Comparison of ENCODE assay signal across 13 cellular contexts in the genomic region with DNA sequence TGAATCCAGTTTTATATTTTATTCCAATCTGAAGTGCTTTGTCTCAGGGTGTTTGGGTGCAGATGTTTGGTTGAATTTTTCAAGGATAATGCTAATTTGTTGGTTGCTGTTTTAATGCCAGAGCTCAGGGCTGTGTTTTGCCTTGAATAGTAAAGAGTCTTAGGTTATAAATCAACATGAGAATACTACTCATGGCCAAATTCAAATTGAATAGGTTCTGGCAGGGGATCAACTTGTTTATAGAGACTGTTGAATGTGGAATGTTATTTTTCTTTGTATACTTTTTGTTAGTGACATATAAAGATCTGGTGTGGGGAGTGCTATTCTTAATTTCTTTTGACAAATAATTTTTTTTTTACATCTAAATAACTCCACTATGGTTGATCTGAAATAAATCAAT. TPM values are rescaled to one million over a fixed set of nuclear protein-coding genes. Genes with fewer than 3 reads are reported as not detected.
DNase-seq lines count a peak whose midpoint lies in the region; ATAC-seq, FAIRE-seq and TF ChIP-seq lines count a peak whose summit lies in the region.
"Had no signal": no experiment of that assay in that cellular context is flagged by ENCODE, and none has a peak within 500 bp of the region (broad histone marks: within the 10 kb centered on the region; RNA-seq: fewer than 3 reads in every experiment).

No MANE protein-coding gene starts in this region.

- H2BK20ac ChIP-seq in H1 (ENCODE audit: low read length) = no peak overlapping the region

- H2BK5ac ChIP-seq in H1 (ENCODE audit: low read depth, low read length) = no peak overlapping the region

- no peak overlapping the region for H3K18ac ChIP-seq in H1 (ENCODE audit: extremely low read depth, low read length)

- no peaks in the 10 kb centered on the region; the same call in 1 of the 2 replicates for H3K79me2 ChIP-seq in GM23338 (replicated peaks; ENCODE audit: insufficient read depth)
- H3K79me2 ChIP-seq in H1 (ENCODE audit: control insufficient read depth in 1 of 2, insufficient read depth in 2 of 2, low read length in 2 of 2) = peaks cover 0 to 11% of the 10 kb centered on the region in 2 experiments; a peak in 2 of 4 replicates

- H3K9me2 ChIP-seq in GM23338 (ENCODE audit: insufficient read depth) = no peaks in the 10 kb centered on the region

- TF ChIP-seq RAD21 in H1 (IDR thresholded peaks at IDR 0.05 in 1 of 2, conservative IDR thresholded peaks at IDR 0.05 in 1 of 2; ENCODE audit: low read depth in 2 of 2, low read length in 2 of 2) = no peak

- no peak overlapping the region for H3K56ac ChIP-seq in H1 (replicated peaks; ENCODE audit: insufficient read length, low read depth, low read length)

- no peak for TF ChIP-seq POLR2A in H1 (IDR thresholded peaks at IDR 0.05; ENCODE audit: control extremely low read depth in 1 of 2, low read depth in 2 of 2, low read length in 2 of 2)

- H3K27ac ChIP-seq in GM23338 (ENCODE audit: low read depth) (no peak overlapping the region), HUES48 (ENCODE audit: low read depth, low read length) (peak overlapping the region; percentile 68), H1 (ENCODE audit: low read depth, low read length) (no peak overlapping the region)
- H3K27ac ChIP-seq: A549, C4-2B had no signal

- FAIRE-seq in H1 (lab: Jason Lieb, UNC) = no peak
- FAIRE-seq: H54 had no signal

- no peak overlapping the region for H3K9ac ChIP-seq in HUES48 (ENCODE audit: low read depth, low read length)
- no peak overlapping the region for H3K9ac ChIP-seq in H1 (replicated peaks in 1 of 4; ENCODE audit: extremely low read depth in 1 of 4, low read depth in 3 of 4, low read length in 3 of 4)

- H2AK5ac ChIP-seq in H1 (ENCODE audit: low read depth, low read length) = no peak overlapping the region

- no peak overlapping the region for H4K91ac ChIP-seq in H1 (replicated peaks; ENCODE audit: insufficient read length, low read length)

- CTCF ChIA-PET in H1 (lab: Charles Lee; ENCODE audit: partially characterized antibody) = no interaction called here
- CTCF ChIA-PET in activated CD4-positive, alpha-beta memory T cell treated with anti-CD3 and anti-CD28 coated beads for 36 hours (lab: Charles Lee) = no interaction called here

- no peak overlapping the region for H3K14ac ChIP-seq in H1 (ENCODE audit: insufficient read length)

- no peaks in the 10 kb centered on the region for H3F3A ChIP-seq in GM23338 (replicated peaks; ENCODE audit: low read depth)

- H4K5ac ChIP-seq in H1 (ENCODE audit: insufficient read length, low read depth, low read length) = peak overlapping the region; percentile 1

- peaks cover 23% of the 10 kb centered on the region for H3K4me1 Mint-ChIP-seq in GM23338
- H3K4me1 Mint-ChIP-seq in activated T-helper 2 cell treated with anti-CD3 and anti-CD28 coated beads, Interferon-gamma antibody, Interleukin-2, Interleukin-4, amounts not matched to agents 10 μg/mL and 5 μg/mL and 100 μg/mL, durations not matched to agents 14 hours and 24 hours and 36 hours (ENCODE audit: low read depth) = no peaks in the 10 kb centered on the region
- no peaks in the 10 kb centered on the region for H3K4me1 Mint-ChIP-seq in activated CD4-positive, alpha-beta memory T cell treated with anti-CD3 and anti-CD28 coated beads for 36 hours (ENCODE audit: low read depth)
- H3K4me1 Mint-ChIP-seq: CD4-positive, alpha-beta memory T cell had no signal

- H3K4me2 ChIP-seq in GM23338 (peak overlapping the region; percentile 52), H1 (ENCODE audit: insufficient read depth in 1 of 2, low read depth in 2 of 2, low read length in 2 of 2) (no peak overlapping the region)
- H3K4me2 ChIP-seq: A549 had no signal

- POLR2A ChIA-PET in H1 (lab: Charles Lee; ENCODE audit: partially characterized antibody) = interaction anchor here (1.4 to 1.5 kb wide), 2 partner anchors 10 to 13 kb away, joined by 5 to 6 read pairs; no protein-coding TSS in a partner anchor
- POLR2A ChIA-PET in activated CD4-positive, alpha-beta memory T cell treated with anti-CD3 and anti-CD28 coated beads for 36 hours (lab: Charles Lee) = no interaction called here

- peak overlapping the region; percentile 87 for H3K27ac Mint-ChIP-seq in GM23338
- H3K27ac Mint-ChIP-seq in activated T-helper 2 cell treated with anti-CD3 and anti-CD28 coated beads, Interferon-gamma antibody, Interleukin-2, Interleukin-4, amounts not matched to agents 10 μg/mL and 5 μg/mL and 100 μg/mL, durations not matched to agents 14 hours and 24 hours and 36 hours = no peak overlapping the region
- no peak overlapping the region for H3K27ac Mint-ChIP-seq in activated CD4-positive, alpha-beta memory T cell treated with anti-CD3 and anti-CD28 coated beads for 36 hours
- H3K27ac Mint-ChIP-seq: CD4-positive, alpha-beta memory T cell had no signal

- H3K4me1 ChIP-seq in GM23338 (ENCODE audit: insufficient read depth) = peaks cover 16% of the 10 kb centered on the region
- H3K4me1 ChIP-seq in HUES48 (ENCODE audit: control insufficient read depth, insufficient read depth, low read length) = peaks cover 27% of the 10 kb centered on the region
- peaks cover 1 to 3% (median 2%) of the 10 kb centered on the region in 4 experiments; a peak in 3 of 7 replicates for H3K4me1 ChIP-seq in H1 (replicated peaks in 1 of 4; ENCODE audit: control insufficient read depth in 3 of 4, insufficient read depth in 4 of 4, low read length in 3 of 4)
- H3K4me1 ChIP-seq: A549, BE2C had no signal

- H3K4ac ChIP-seq in H1 (replicated peaks; ENCODE audit: insufficient read length, low read depth, low read length) = no peak overlapping the region

- H3K23me2 ChIP-seq in H1 (ENCODE audit: low read depth, low read length) = no peaks in the 10 kb centered on the region

- ATAC-seq in GM23338 = peak; percentile 69
- ATAC-seq: A549 had no signal

- no peak overlapping the region for H2BK15ac ChIP-seq in H1 (ENCODE audit: low read length)

- peak overlapping the region; percentile 37; the same call in 2 of the 3 replicates for H3K4me3 Mint-ChIP-seq in GM23338
- no peak overlapping the region for H3K4me3 Mint-ChIP-seq in activated T-helper 2 cell treated with anti-CD3 and anti-CD28 coated beads, Interferon-gamma antibody, Interleukin-2, Interleukin-4, amounts not matched to agents 10 μg/mL and 5 μg/mL and 100 μg/mL, durations not matched to agents 14 hours and 24 hours and 36 hours (ENCODE audit: low read depth)
- H3K4me3 Mint-ChIP-seq in activated CD4-positive, alpha-beta memory T cell treated with anti-CD3 and anti-CD28 coated beads for 36 hours = no peak overlapping the region
- H3K4me3 Mint-ChIP-seq: CD4-positive, alpha-beta memory T cell had no signal

- H4K8ac ChIP-seq in H1 (ENCODE audit: extremely low read depth, insufficient read depth, low read length) = no peak overlapping the region

- H3K4me3 ChIP-seq in GM23338 = no peak overlapping the region
- 0 out of 2 replicates have a peak overlapping the region, but pooled peaks have one; percentile 9 for H3K4me3 ChIP-seq in HUES48 (ENCODE audit: low read depth, low read length)
- H3K4me3 ChIP-seq in H1 (ENCODE audit: extremely low read depth in 1 of 4, insufficient read depth in 2 of 4, low read depth in 3 of 4, low read length in 4 of 4) = peak overlapping the region in 1 of 4 experiments; percentile 8; a peak in 1 of 8 replicates
- H3K4me3 ChIP-seq: A549 had no signal

- no peak for TF ChIP-seq CTCF in GM23338 (conservative IDR thresholded peaks at IDR 0.05; ENCODE audit: low read depth in 2 of 2)
- no peak for TF ChIP-seq CTCF in H1 (IDR thresholded peaks at IDR 0.05; ENCODE audit: control extremely low read depth in 1 of 3, insufficient read depth in 1 of 3, low read depth in 1 of 3, low read length in 3 of 3)

- no peak for TF ChIP-seq EP300 in H1 (IDR thresholded peaks at IDR 0.05; ENCODE audit: borderline replicate concordance in 1 of 2, low read depth in 2 of 2, low read length in 2 of 2)

- H2BK12ac ChIP-seq in H1 (ENCODE audit: low read depth, low read length) = no peak overlapping the region

- no peaks in the 10 kb centered on the region for H3K79me1 ChIP-seq in H1 (ENCODE audit: low read depth, low read length)

- DNase-seq in GM23338 (ENCODE audit: low spot score) = peak; percentile 19
- no peak for DNase-seq in H1 (ENCODE audit: low read depth in 1 of 2, low spot score in 2 of 2)
- no peak for DNase-seq in NCI-H187 (lab: John Stamatoyannopoulos, UW)
- DNase-seq in activated T-helper 2 cell treated with anti-CD3 and anti-CD28 coated beads, Interferon-gamma antibody, Interleukin-2, Interleukin-4, amounts not matched to agents 10 μg/mL and 5 μg/mL and 100 μg/mL, durations not matched to agents 14 hours and 24 hours and 36 hours (ENCODE audit: low spot score) = no peak
- no peak for DNase-seq in activated CD4-positive, alpha-beta memory T cell treated with anti-CD3 and anti-CD28 coated beads for 36 hours
- DNase-seq: BE2C; CD4-positive, alpha-beta memory T cell; DND-41; GDM1 had no signal

- H3K9me3 Mint-ChIP-seq in GM23338 = peaks cover 7% of the 10 kb centered on the region; the same call in 2 of the 3 replicates
- peaks cover 11% of the 10 kb centered on the region for H3K9me3 Mint-ChIP-seq in activated T-helper 2 cell treated with anti-CD3 and anti-CD28 coated beads, Interferon-gamma antibody, Interleukin-2, Interleukin-4, amounts not matched to agents 10 μg/mL and 5 μg/mL and 100 μg/mL, durations not matched to agents 14 hours and 24 hours and 36 hours
- H3K9me3 Mint-ChIP-seq in activated CD4-positive, alpha-beta memory T cell treated with anti-CD3 and anti-CD28 coated beads for 36 hours = peaks cover 20% of the 10 kb centered on the region

- no peak overlapping the region for H2AFZ ChIP-seq in GM23338
- H2AFZ ChIP-seq in H1 (ENCODE audit: low read length) = no peak overlapping the region

- no peak overlapping the region for H2BK120ac ChIP-seq in H1 (replicated peaks; ENCODE audit: low read depth, low read length)

- peaks cover 29% of the 10 kb centered on the region for H3K36me3 ChIP-seq in GM23338 (ENCODE audit: insufficient read depth)
- peaks cover 76% of the 10 kb centered on the region for H3K36me3 ChIP-seq in HUES48 (ENCODE audit: control insufficient read depth, insufficient read depth, low read length)
- peaks cover 17 to 51% (median 33%) of the 10 kb centered on the region in 4 experiments for H3K36me3 ChIP-seq in H1 (ENCODE audit: control insufficient read depth in 2 of 4, insufficient read depth in 4 of 4, low read length in 3 of 4)
- H3K36me3 ChIP-seq: BE2C had no signal

- H3K36me3 Mint-ChIP-seq in GM23338 (ENCODE audit: low read depth) = peaks cover 78% of the 10 kb centered on the region
- H3K36me3 Mint-ChIP-seq in activated T-helper 2 cell treated with anti-CD3 and anti-CD28 coated beads, Interferon-gamma antibody, Interleukin-2, Interleukin-4, amounts not matched to agents 10 μg/mL and 5 μg/mL and 100 μg/mL, durations not matched to agents 14 hours and 24 hours and 36 hours (ENCODE audit: low read depth) = no peaks in the 10 kb centered on the region
- peaks cover 7% of the 10 kb centered on the region for H3K36me3 Mint-ChIP-seq in activated CD4-positive, alpha-beta memory T cell treated with anti-CD3 and anti-CD28 coated beads for 36 hours

- H3K23ac ChIP-seq in H1 (ENCODE audit: insufficient read length) = no peak overlapping the region

- peaks cover 9% of the 10 kb centered on the region for H3K9me3 ChIP-seq in HUES48 (ENCODE audit: control insufficient read depth, insufficient read depth, low read length)
- H3K9me3 ChIP-seq in H1 (ENCODE audit: insufficient read depth in 2 of 2, low read depth in 1 of 2, low read length in 1 of 2) = peaks cover 2 to 6% of the 10 kb centered on the region in 2 experiments; a peak in 3 of 4 replicates
- H3K9me3 ChIP-seq: BE2C had no signal

- intact Hi-C loops in activated T-helper 2 cell treated with anti-CD3 and anti-CD28 coated beads, Interferon-gamma antibody, Interleukin-2, Interleukin-4, amounts not matched to agents 10 μg/mL and 5 μg/mL and 100 μg/mL, durations not matched to agents 14 hours and 24 hours and 36 hours (cut with micrococcal nuclease) = no loop called here
- intact Hi-C loops in activated CD4-positive, alpha-beta memory T cell treated with anti-CD3 and anti-CD28 coated beads for 36 hours (cut with micrococcal nuclease) = no loop called here

- no peaks in the 10 kb centered on the region for H3K27me3 ChIP-seq in GM23338 (ENCODE audit: insufficient read depth)
- no peaks in the 10 kb centered on the region for H3K27me3 ChIP-seq in HUES48 (ENCODE audit: control insufficient read depth, insufficient read depth, low read length)
- no peaks in the 10 kb centered on the region for H3K27me3 ChIP-seq in H1 (replicated peaks in 1 of 4; ENCODE audit: control insufficient read depth in 3 of 4, extremely low read depth in 1 of 4, insufficient read depth in 3 of 4, low read length in 3 of 4)
- H3K27me3 ChIP-seq: BE2C had no signal

- H3K27me3 Mint-ChIP-seq in GM23338 (ENCODE audit: insufficient read depth, low read depth, poor library complexity) = peaks cover 2% of the 10 kb centered on the region
- no peaks in the 10 kb centered on the region for H3K27me3 Mint-ChIP-seq in activated T-helper 2 cell treated with anti-CD3 and anti-CD28 coated beads, Interferon-gamma antibody, Interleukin-2, Interleukin-4, amounts not matched to agents 10 μg/mL and 5 μg/mL and 100 μg/mL, durations not matched to agents 14 hours and 24 hours and 36 hours (ENCODE audit: low read depth)
- peaks cover 1% of the 10 kb centered on the region for H3K27me3 Mint-ChIP-seq in activated CD4-positive, alpha-beta memory T cell treated with anti-CD3 and anti-CD28 coated beads for 36 hours

- H4K20me1 ChIP-seq in GM23338 (replicated peaks; ENCODE audit: insufficient read depth) = peaks cover 3% of the 10 kb centered on the region; the same call in 1 of the 2 replicates
- no peaks in the 10 kb centered on the region for H4K20me1 ChIP-seq in H1 (replicated peaks in 1 of 2; ENCODE audit: control insufficient read depth in 1 of 2, insufficient read depth in 2 of 2, low read length in 2 of 2)

RNA-seq across cellular contexts. Expression of a gene that starts 18.8 kb away (rescaled TPM):
- total RNA-seq in GM23338 (2014; rRNA removed; shearing (Covaris generic)) = 58.0 and 68.0 TPM in 2 replicates
- polyA plus RNA-seq in GM23338 (2016; fragmentation: Nextera tagmentation; extraction: Ambion mirVana) (39.4 and 46.8 TPM in 2 replicates), H1 (2011; rRNA removed) (21.3 and 47.0 TPM in 2 replicates)
- total RNA-seq in H1 (2021; fragmentation: NEBNext Ultra II Directional; extraction: Animal tissue kit (Norgen Biotek cat#: 25700)) = 57.1 and 60.8 TPM in 2 replicates
- 50.1 TPM for polyA plus RNA-seq in H1 (2011; cell fraction: cytosol; rRNA removed)
- polyA plus RNA-seq in H1 (2011; cell fraction: nucleus; rRNA removed) = 37.8 TPM
- 53.3 to 79.2 TPM (median 64.4 TPM) in 4 replicates for polyA plus RNA-seq in H1 (2012, experiment 1 of 2)
- polyA plus RNA-seq in H1 (2012, experiment 2 of 2) = 12.0 TPM
- 42.1 TPM for polyA plus RNA-seq in H1 (2013, experiment 1 of 2)
- polyA plus RNA-seq in H1 (2013, experiment 2 of 2) = 37.6 TPM
- polyA minus RNA-seq in H1 (2011; rRNA and poly(A)+ RNA removed) = 59.8 and 114 TPM in 2 replicates
- 38.2 TPM for polyA minus RNA-seq in H1 (2011; cell fraction: cytosol; rRNA and poly(A)+ RNA removed)
- polyA minus RNA-seq in H1 (2011; cell fraction: nucleus; rRNA and poly(A)+ RNA removed) = 102 TPM
- total RNA-seq in activated T-helper 2 cell treated with anti-CD3 and anti-CD28 coated beads, Interferon-gamma antibody, Interleukin-2, Interleukin-4, amounts not matched to agents 10 μg/mL and 5 μg/mL and 100 μg/mL, durations not matched to agents 14 hours and 24 hours and 36 hours = 0.80 and 1.2 TPM in 2 replicates
- total RNA-seq in activated CD4-positive, alpha-beta memory T cell treated with anti-CD3 and anti-CD28 coated beads for 36 hours = 1 to 10 TPM; 2.0 to 2.6 TPM

RNA-seq across cellular contexts. Expression of a gene that starts 49.0 kb away (rescaled TPM):
- total RNA-seq in GM23338 (2014; rRNA removed; shearing (Covaris generic)) = 54.5 and 56.7 TPM in 2 replicates
- polyA plus RNA-seq in GM23338 (2016; fragmentation: Nextera tagmentation; extraction: Ambion mirVana) (50.5 and 53.7 TPM in 2 replicates), H1 (2011; rRNA removed) (43.0 and 68.5 TPM in 2 replicates)
- 54.1 and 56.1 TPM in 2 replicates for total RNA-seq in H1 (2021; fragmentation: NEBNext Ultra II Directional; extraction: Animal tissue kit (Norgen Biotek cat#: 25700))
- 49.8 TPM for polyA plus RNA-seq in H1 (2011; cell fraction: cytosol; rRNA removed)
- polyA plus RNA-seq in H1 (2011; cell fraction: nucleus; rRNA removed) = 71.5 TPM
- 45.5 to 64.3 TPM (median 57.5 TPM) in 4 replicates for polyA plus RNA-seq in H1 (2012, experiment 1 of 2)
- 7.1 TPM for polyA plus RNA-seq in H1 (2012, experiment 2 of 2)
- polyA plus RNA-seq in H1 (2013, experiment 1 of 2) = 50.9 TPM
- polyA plus RNA-seq in H1 (2013, experiment 2 of 2) = 47.3 TPM
- polyA minus RNA-seq in H1 (2011; rRNA and poly(A)+ RNA removed) = 39.3 and 46.3 TPM in 2 replicates
- 56.4 TPM for polyA minus RNA-seq in H1 (2011; cell fraction: cytosol; rRNA and poly(A)+ RNA removed)
- 41.6 TPM for polyA minus RNA-seq in H1 (2011; cell fraction: nucleus; rRNA and poly(A)+ RNA removed)
- 48.9 and 54.0 TPM in 2 replicates for total RNA-seq in activated T-helper 2 cell treated with anti-CD3 and anti-CD28 coated beads, Interferon-gamma antibody, Interleukin-2, Interleukin-4, amounts not matched to agents 10 μg/mL and 5 μg/mL and 100 μg/mL, durations not matched to agents 14 hours and 24 hours and 36 hours
- total RNA-seq in activated CD4-positive, alpha-beta memory T cell treated with anti-CD3 and anti-CD28 coated beads for 36 hours = 10 to 100 TPM; 44.2 to 49.9 TPM

RNA-seq across cellular contexts. Expression of a gene that starts 49.1 kb away (rescaled TPM):
- 45.4 and 52.1 TPM in 2 replicates for total RNA-seq in GM23338 (2014; rRNA removed; shearing (Covaris generic))
- polyA plus RNA-seq in GM23338 (2016; fragmentation: Nextera tagmentation; extraction: Ambion mirVana) (25.0 and 26.4 TPM in 2 replicates), H1 (2011; rRNA removed) (1.8 and 3.2 TPM in 2 replicates)
- total RNA-seq in H1 (2021; fragmentation: NEBNext Ultra II Directional; extraction: Animal tissue kit (Norgen Biotek cat#: 25700)) = 18.2 and 18.5 TPM in 2 replicates
- polyA plus RNA-seq in H1 (2011; cell fraction: cytosol; rRNA removed) = 4.4 TPM
- polyA plus RNA-seq in H1 (2011; cell fraction: nucleus; rRNA removed) = 2.7 TPM
- polyA plus RNA-seq in H1 (2012, experiment 1 of 2) = 2.3 to 7.0 TPM (median 3.7 TPM) in 4 replicates
- 0.59 TPM for polyA plus RNA-seq in H1 (2012, experiment 2 of 2)
- polyA plus RNA-seq in H1 (2013, experiment 1 of 2) = 7.8 TPM
- 6.7 TPM for polyA plus RNA-seq in H1 (2013, experiment 2 of 2)
- 11.1 and 15.4 TPM in 2 replicates for polyA minus RNA-seq in H1 (2011; rRNA and poly(A)+ RNA removed)
- polyA minus RNA-seq in H1 (2011; cell fraction: cytosol; rRNA and poly(A)+ RNA removed) = 3.7 TPM
- polyA minus RNA-seq in H1 (2011; cell fraction: nucleus; rRNA and poly(A)+ RNA removed) = 30.1 TPM
- 7.4 and 7.6 TPM in 2 replicates for total RNA-seq in activated T-helper 2 cell treated with anti-CD3 and anti-CD28 coated beads, Interferon-gamma antibody, Interleukin-2, Interleukin-4, amounts not matched to agents 10 μg/mL and 5 μg/mL and 100 μg/mL, durations not matched to agents 14 hours and 24 hours and 36 hours
- total RNA-seq in activated CD4-positive, alpha-beta memory T cell treated with anti-CD3 and anti-CD28 coated beads for 36 hours = 1 to 10 TPM; 3.2 to 4.3 TPM

Comparison
In these comparisons a context has a peak if more than half of its experiments do, and no peak if none do; other contexts are left out.
1. RNA of a gene that starts 18.8 kb away (total RNA-seq): 57.1 to 60.8 TPM in H1 and 58.0 to 68.0 TPM in GM23338; 2.0 to 2.6 TPM in activated CD4-positive, alpha-beta memory T cell treated with anti-CD3 and anti-CD28 coated beads for 36 hours and 0.80 to 1.2 TPM in activated T-helper 2 cell treated with anti-CD3 and anti-CD28 coated beads, Interferon-gamma antibody, Interleukin-2, Interleukin-4, amounts not matched to agents 10 μg/mL and 5 μg/mL and 100 μg/mL, durations not matched to agents 14 hours and 24 hours and 36 hours; every median in the first group is over 10 times any median in the second.